In the genomic region with DNA sequence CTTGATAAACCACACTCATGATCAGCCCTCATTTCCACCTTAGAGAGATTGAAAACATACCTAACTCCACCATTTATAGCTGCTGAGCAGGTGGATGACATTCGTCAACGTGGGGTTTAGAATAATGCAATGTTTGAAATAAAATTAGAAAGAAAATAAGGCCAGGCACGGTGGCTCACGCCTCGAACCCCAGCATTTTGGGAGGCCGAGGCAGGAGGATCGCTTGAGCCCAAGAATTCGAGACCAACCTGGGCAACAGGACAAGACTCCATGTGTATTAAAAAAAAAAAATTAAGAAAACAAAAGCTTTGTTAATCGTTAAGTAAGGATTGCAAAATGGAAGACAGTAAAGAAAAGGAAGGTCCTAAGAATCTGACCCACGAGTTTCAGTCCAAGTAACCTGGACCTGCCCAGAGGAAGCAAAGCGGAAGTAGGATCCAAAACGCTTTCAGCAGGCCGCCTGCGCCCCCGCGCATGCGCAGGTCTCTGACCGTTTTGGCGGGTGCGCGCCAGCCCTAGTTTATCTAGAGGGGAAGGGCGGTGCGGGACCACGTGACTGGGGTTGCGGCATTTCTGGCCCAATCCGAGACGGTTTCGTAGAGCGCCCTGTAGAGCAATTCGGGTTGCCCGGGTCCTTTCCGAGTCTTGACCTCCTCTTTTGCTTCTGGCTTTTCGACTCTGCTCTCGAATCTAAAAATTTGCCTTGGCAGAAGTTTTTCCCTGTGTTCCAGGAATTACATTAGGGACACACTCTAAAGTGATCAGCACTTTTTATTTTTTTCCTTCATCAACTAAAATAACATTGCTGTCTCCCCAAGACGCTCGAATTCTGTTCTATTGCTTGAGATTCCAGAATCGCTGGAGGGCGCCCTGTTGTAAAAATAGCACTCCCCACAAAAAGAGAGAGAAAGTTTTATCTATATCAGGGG, we compare ENCODE assay signal across 8 cellular contexts. TPM values are rescaled to one million over a fixed set of nuclear protein-coding genes. Genes with fewer than 3 reads are reported as not detected.
DNase-seq lines count a peak whose midpoint lies in the region; ATAC-seq and TF ChIP-seq lines count a peak whose summit lies in the region.

No MANE protein-coding gene starts in this region.

- peak overlapping the region; percentile 90 to 93 (median 92) for H3K27ac Mint-ChIP-seq in CD4-positive, CD25-positive, alpha-beta regulatory T cell
- peak overlapping the region; percentile 82 to 91 for H3K27ac Mint-ChIP-seq in natural killer cell treated with Interleukin-12 subunit alpha and Interleukin-12 subunit beta and Interleukin-15 and Interleukin-18, amount 100 ng/mL, for 72 hours

- H3K9me3 Mint-ChIP-seq in CD4-positive, CD25-positive, alpha-beta regulatory T cell = no peaks in the 10 kb centered on the region
- no peaks in the 10 kb centered on the region for H3K9me3 Mint-ChIP-seq in natural killer cell treated with Interleukin-12 subunit alpha and Interleukin-12 subunit beta and Interleukin-15 and Interleukin-18, amount 100 ng/mL, for 72 hours

- H3K27ac ChIP-seq in CD4-positive, CD25-positive, alpha-beta regulatory T cell (ENCODE audit: insufficient read depth, low read length, poor library complexity, severe bottlenecking) = peak overlapping the region; percentile 84
- peak overlapping the region; percentile 94 for H3K27ac ChIP-seq in Panc1 (ENCODE audit: low read length)

- H3K36me3 ChIP-seq in CD4-positive, CD25-positive, alpha-beta regulatory T cell (ENCODE audit: control insufficient read depth, insufficient read depth, low read length) = no peaks in the 10 kb centered on the region
- H3K36me3 ChIP-seq in Panc1 (ENCODE audit: control insufficient read depth, insufficient read depth, low read length) = no peaks in the 10 kb centered on the region

- H3K4me1 ChIP-seq in CD4-positive, CD25-positive, alpha-beta regulatory T cell (ENCODE audit: control insufficient read depth, insufficient read depth, low read length, poor library complexity, severe bottlenecking) = peaks cover 13% of the 10 kb centered on the region
- peaks cover 5% of the 10 kb centered on the region; the same call in 1 of the 2 replicates for H3K4me1 ChIP-seq in Panc1 (ENCODE audit: control insufficient read depth, insufficient read depth, low read length)

- peak overlapping the region; percentile 96 for H3K4me3 ChIP-seq in CD4-positive, CD25-positive, alpha-beta regulatory T cell (ENCODE audit: low read depth, low read length)
- peak overlapping the region; percentile 40 to 72 for H3K4me3 ChIP-seq in Panc1 (ENCODE audit: low read depth in 2 of 2, low read length in 2 of 2)
- H3K4me3 ChIP-seq in fibroblast of pulmonary artery (replicated peaks; ENCODE audit: low read depth, low read length) = peak overlapping the region; percentile 59

- intact Hi-C loops in Panc1 (cut with micrococcal nuclease; ENCODE audit: unreplicated experiment) = no loop called here

- H3K36me3 Mint-ChIP-seq in CD4-positive, CD25-positive, alpha-beta regulatory T cell = no peaks in the 10 kb centered on the region
- peaks cover 4% of the 10 kb centered on the region for H3K36me3 Mint-ChIP-seq in natural killer cell treated with Interleukin-12 subunit alpha and Interleukin-12 subunit beta and Interleukin-15 and Interleukin-18, amount 100 ng/mL, for 72 hours

- H3K27me3 ChIP-seq in CD4-positive, CD25-positive, alpha-beta regulatory T cell (ENCODE audit: control insufficient read depth, insufficient read depth, low read length) = no peaks in the 10 kb centered on the region
- no peaks in the 10 kb centered on the region for H3K27me3 ChIP-seq in Panc1 (ENCODE audit: control insufficient read depth, insufficient read depth, low read length)

- peak overlapping the region; percentile 89 to 97 (median 92) for H3K4me3 Mint-ChIP-seq in CD4-positive, CD25-positive, alpha-beta regulatory T cell
- peak overlapping the region; percentile 80 for H3K4me3 Mint-ChIP-seq in natural killer cell treated with Interleukin-12 subunit alpha and Interleukin-12 subunit beta and Interleukin-15 and Interleukin-18, amount 100 ng/mL, for 72 hours

- in situ Hi-C loops in Panc1 (cut with HindIII; ENCODE audit: low pct_unique_long_range_greater_than_20kb, low sequenced_read_pairs) = no loop called here

- peak; percentile 83 to 97 (median 88) for DNase-seq in CD4-positive, CD25-positive, alpha-beta regulatory T cell
- peak in 74 of 76 experiments; percentile 18 to 97 (median 85) for DNase-seq in HUDEP-2 (lab: John Stamatoyannopoulos, UW; ENCODE audit: unreplicated experiment in 76 of 76)
- DNase-seq in Panc1 (ENCODE audit: low read depth, low spot score) = peak; percentile 52
- peak; percentile 84 for DNase-seq in activated T-helper 9 cell treated with anti-CD3 and anti-CD28 coated beads, Interleukin-2, amount 50 U/mL, for 16 hours (ENCODE audit: low read depth)
- DNase-seq in fibroblast of pulmonary artery (ENCODE audit: low read depth) = peak; percentile 95
- DNase-seq in natural killer cell treated with Interleukin-12 subunit alpha and Interleukin-12 subunit beta and Interleukin-15 and Interleukin-18, amount 100 ng/mL, for 72 hours (ENCODE audit: low spot score) = peak; percentile 96
- DNase-seq in stimulated activated naive CD4-positive, alpha-beta T cell treated with Interleukin-2 at 50 U/mL for 16 hours (lab: John Stamatoyannopoulos, UW) = peak; percentile 90

- no peaks in the 10 kb centered on the region for H3K9me3 ChIP-seq in CD4-positive, CD25-positive, alpha-beta regulatory T cell (ENCODE audit: control insufficient read depth in 2 of 2, low read length in 2 of 2)
- H3K9me3 ChIP-seq in Panc1 (ENCODE audit: control insufficient read depth, insufficient read depth, low read depth, low read length) = no peaks in the 10 kb centered on the region

- H3K4me1 Mint-ChIP-seq in CD4-positive, CD25-positive, alpha-beta regulatory T cell = peaks cover 7 to 18% (median 13%) of the 10 kb centered on the region in 4 donors
- peaks cover 13 to 18% of the 10 kb centered on the region in 2 donors for H3K4me1 Mint-ChIP-seq in natural killer cell treated with Interleukin-12 subunit alpha and Interleukin-12 subunit beta and Interleukin-15 and Interleukin-18, amount 100 ng/mL, for 72 hours (ENCODE audit: low read depth in 2 of 2)

- peak; percentile 99 for ATAC-seq in CD4-positive, CD25-positive, alpha-beta regulatory T cell (ENCODE audit: low read depth in 2 of 2)
- ATAC-seq in GM19455 (IDR thresholded peaks at IDR 0.05; ENCODE audit: unreplicated experiment) (peak; percentile 75), Panc1 (peak; percentile 100)
- peak; percentile 100 for ATAC-seq in natural killer cell treated with Interleukin-12 subunit alpha and Interleukin-12 subunit beta and Interleukin-15 and Interleukin-18, amount 100 ng/mL, for 72 hours

- BruUV-seq in Panc1 (replicated peaks; lab: Mats Ljungman, UMichigan) = no TSS peak

- no peak for TF ChIP-seq CTCF in Panc1 (IDR thresholded peaks at IDR 0.05)
- TF ChIP-seq CTCF in fibroblast of pulmonary artery (IDR thresholded peaks at IDR 0.05; ENCODE audit: low read length, missing control alignments) = peak; percentile 26

- no peaks in the 10 kb centered on the region for H3K27me3 Mint-ChIP-seq in CD4-positive, CD25-positive, alpha-beta regulatory T cell
- H3K27me3 Mint-ChIP-seq in natural killer cell treated with Interleukin-12 subunit alpha and Interleukin-12 subunit beta and Interleukin-15 and Interleukin-18, amount 100 ng/mL, for 72 hours = no peaks in the 10 kb centered on the region

- CTCF ChIA-PET in Panc1 (lab: Charles Lee) = no interaction called here

- POLR2A ChIA-PET in Panc1 (lab: Charles Lee) = interaction anchor here (0.6 kb wide), 1 partner anchor 329 kb away, joined by 8 read pairs; no protein-coding TSS in a partner anchor

RNA-seq across cellular contexts. Expression of gene ANP32E, which starts 22.5 kb away (rescaled TPM):
- total RNA-seq in CD4-positive, CD25-positive, alpha-beta regulatory T cell = 51.5 TPM
- 10 to 100 TPM; 53.3 to 73.4 (median 58.3) TPM for polyA plus RNA-seq in CD4-positive, CD25-positive, alpha-beta regulatory T cell
- total RNA-seq in Panc1 (2021; ENCODE audit: unreplicated experiment) = 66.2 TPM
- 56.6 TPM for polyA plus RNA-seq in Panc1 (2012; ENCODE audit: insufficient read length)
- 100 to 1,000 TPM; 157 to 164 TPM for total RNA-seq in natural killer cell treated with Interleukin-12 subunit alpha and Interleukin-12 subunit beta and Interleukin-15 and Interleukin-18, amount 100 ng/mL, for 72 hours

RNA-seq across cellular contexts. Expression of gene CA14, which starts 44.1 kb away (rescaled TPM):
- not detected for total RNA-seq in CD4-positive, CD25-positive, alpha-beta regulatory T cell
- polyA plus RNA-seq in CD4-positive, CD25-positive, alpha-beta regulatory T cell = under 1 TPM; 0.68 to 0.97 (median 0.71) TPM
- not detected for total RNA-seq in Panc1 (2021; ENCODE audit: unreplicated experiment)
- 0.17 TPM for polyA plus RNA-seq in Panc1 (2012; ENCODE audit: insufficient read length)
- not detected for total RNA-seq in natural killer cell treated with Interleukin-12 subunit alpha and Interleukin-12 subunit beta and Interleukin-15 and Interleukin-18, amount 100 ng/mL, for 72 hours

RNA-seq across cellular contexts. Expression of gene APH1A, which starts 55.4 kb away (rescaled TPM):
- total RNA-seq in CD4-positive, CD25-positive, alpha-beta regulatory T cell = 119 TPM
- polyA plus RNA-seq in CD4-positive, CD25-positive, alpha-beta regulatory T cell = 10 to 100 TPM; 74.0 to 85.0 (median 76.9) TPM
- total RNA-seq in Panc1 (2021; ENCODE audit: unreplicated experiment) = 146 TPM
- polyA plus RNA-seq in Panc1 (2012; ENCODE audit: insufficient read length) = 147 TPM
- total RNA-seq in natural killer cell treated with Interleukin-12 subunit alpha and Interleukin-12 subunit beta and Interleukin-15 and Interleukin-18, amount 100 ng/mL, for 72 hours = 100 to 1,000 TPM; 115 to 140 TPM

RNA-seq across cellular contexts. Expression of gene C1orf54, which starts 59.2 kb away (rescaled TPM):
- 4.6 TPM for total RNA-seq in CD4-positive, CD25-positive, alpha-beta regulatory T cell
- polyA plus RNA-seq in CD4-positive, CD25-positive, alpha-beta regulatory T cell = 1 to 10 TPM; 2.0 to 6.4 (median 3.5) TPM
- 0.39 TPM for total RNA-seq in Panc1 (2021; ENCODE audit: unreplicated experiment)
- 1.1 TPM for polyA plus RNA-seq in Panc1 (2012; ENCODE audit: insufficient read length)
- under 1 TPM; 0.45 to 0.59 TPM for total RNA-seq in natural killer cell treated with Interleukin-12 subunit alpha and Interleukin-12 subunit beta and Interleukin-15 and Interleukin-18, amount 100 ng/mL, for 72 hours

Comparison
In these comparisons a context has a peak if more than half of its experiments do, and no peak if none do; other contexts are left out.
1. Peak in every context shown above with its lines: DNase-seq, ATAC-seq, H3K4me3 ChIP-seq and H3K27ac ChIP-seq.